6 cellular contexts compared by ENCODE assay signal in the genomic region with DNA sequence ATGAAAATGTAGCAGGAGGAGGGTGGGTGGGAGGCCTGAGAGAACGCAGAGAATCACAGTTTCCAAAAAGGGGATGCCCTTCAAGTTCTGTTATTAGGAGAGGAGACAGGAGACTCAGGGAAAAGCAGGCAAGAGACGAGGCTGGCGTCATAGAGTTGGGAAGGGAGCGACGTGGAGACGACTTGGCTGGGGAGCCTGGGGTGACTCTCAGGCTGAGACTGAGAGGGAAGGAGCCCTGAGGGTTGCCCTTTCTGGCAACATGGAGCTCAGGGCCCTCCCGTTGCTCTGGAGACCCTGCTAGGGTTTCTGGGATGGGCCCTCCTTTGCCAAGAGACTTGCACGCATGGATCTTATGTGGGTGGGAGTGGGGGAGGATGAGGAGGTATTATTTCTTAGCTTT.
"Had no signal": no experiment of that assay in that cellular context is flagged by ENCODE, and none has a peak within 500 bp of the region (broad histone marks: within the 10 kb centered on the region; RNA-seq: fewer than 3 reads in every experiment).

No MANE protein-coding gene starts in this region.

- DNase-seq: IMR-90, KBM-7 had no signal

- H3K4me3 ChIP-seq: K562 had no signal

- H3K27ac ChIP-seq: HL-60 had no signal

- FAIRE-seq: HepG2, K562 had no signal

- H3K27me3 Mint-ChIP-seq: IgD-negative memory B cell had no signal

- H3K27ac Mint-ChIP-seq: IgD-negative memory B cell had no signal

- H3K36me3 Mint-ChIP-seq: IgD-negative memory B cell had no signal

- H3K4me1 Mint-ChIP-seq: IgD-negative memory B cell had no signal

- H3K4me3 Mint-ChIP-seq: IgD-negative memory B cell had no signal

- ATAC-seq: HepG2, K562 had no signal
